ENCODE assay signal across 8 cellular contexts in genomic region chr6:36594029-36594815, GRCh38. TPM values are rescaled to one million over a fixed set of nuclear protein-coding genes. Genes with fewer than 3 reads are reported as not detected.
A peak's percentile ranks its signal among the peaks of the same experiment; 100 is the strongest.
DNase-seq lines count a peak whose midpoint lies in the region; ATAC-seq and TF ChIP-seq lines count a peak whose summit lies in the region.

SRSF3 (plus strand) TSS chr6:36594362; CDS start chr6:36596763, 2,401 bp downstream.

- no peaks in the 10 kb centered on the region for H3K27me3 ChIP-seq in DND-41 (ENCODE audit: insufficient read depth, low read length, poor library complexity)
- H3K27me3 ChIP-seq in KMS-11 (ENCODE audit: insufficient read depth, low read depth), result no peaks in the 10 kb centered on the region
- H3K27me3 ChIP-seq in Panc1 (ENCODE audit: control insufficient read depth, insufficient read depth, low read length), result no peaks in the 10 kb centered on the region
- no peaks in the 10 kb centered on the region for H3K27me3 ChIP-seq in esophagus (ENCODE audit: control insufficient read depth in 1 of 2, insufficient read depth in 2 of 2, low read length in 2 of 2)
- H3K27me3 ChIP-seq in muscle layer of colon (ENCODE audit: control insufficient read depth in 1 of 2, insufficient read depth in 2 of 2, low read length in 2 of 2), result no peaks in the 10 kb centered on the region

- H3K27ac ChIP-seq in DND-41 (ENCODE audit: low read length), result peak within 1 kb of the TSS; percentile 97
- peak within 1 kb of the TSS; percentile 98 for H3K27ac ChIP-seq in KMS-11
- H3K27ac ChIP-seq in Panc1 (ENCODE audit: low read length), result peak within 1 kb of the TSS; percentile 99
- H3K27ac ChIP-seq in esophagus (ENCODE audit: low read depth in 2 of 2, low read length in 1 of 2), result peak within 1 kb of the TSS; percentile 98 to 100
- H3K27ac ChIP-seq in muscle layer of colon (ENCODE audit: low read depth, low read length), result peak within 1 kb of the TSS; percentile 98

- WGBS in esophagus, 2 donors, result 0% methylated on average over 58 of the region's 58 CpGs

- peaks cover 44% of the 10 kb centered on the region for H4K20me1 ChIP-seq in DND-41 (ENCODE audit: insufficient read depth, low read length)
- H4K20me1 ChIP-seq in KMS-11 (ENCODE audit: insufficient read depth), result peaks cover 37% of the 10 kb centered on the region

- peak; percentile 37 for TF ChIP-seq CTCF in DND-41 (IDR thresholded peaks at IDR 0.05; ENCODE audit: borderline replicate concordance, extremely low read depth, low read length, poor library complexity, severe bottlenecking)
- TF ChIP-seq CTCF in KMS-11 (conservative IDR thresholded peaks at IDR 0.05; ENCODE audit: low read depth, low read length), result peak; percentile 46
- no peak for TF ChIP-seq CTCF in Panc1 (IDR thresholded peaks at IDR 0.05)

- H3K4me3 Mint-ChIP-seq in activated T-cell treated with anti-CD3 and anti-CD28 coated beads, Interleukin-2, amount 50 U/mL, for 4 hours, result peak within 1 kb of the TSS; percentile 95

- peaks cover 30% of the 10 kb centered on the region for H3K4me1 Mint-ChIP-seq in activated T-cell treated with anti-CD3 and anti-CD28 coated beads, Interleukin-2, amount 50 U/mL, for 4 hours (ENCODE audit: low read depth)

- H3K9ac ChIP-seq in DND-41 (ENCODE audit: low read depth, low read length), result peak within 1 kb of the TSS; percentile 78
- H3K9ac ChIP-seq in KMS-11, result peak within 1 kb of the TSS; percentile 100
- peak within 1 kb of the TSS; percentile 100 for H3K9ac ChIP-seq in muscle layer of colon (ENCODE audit: low read length)

- no peaks in the 10 kb centered on the region for H3K9me3 Mint-ChIP-seq in activated T-cell treated with anti-CD3 and anti-CD28 coated beads, Interleukin-2, amount 50 U/mL, for 4 hours

- peaks cover 43% of the 10 kb centered on the region for H3K36me3 Mint-ChIP-seq in activated T-cell treated with anti-CD3 and anti-CD28 coated beads, Interleukin-2, amount 50 U/mL, for 4 hours (ENCODE audit: insufficient read depth)

- peaks cover 47% of the 10 kb centered on the region for H3K36me3 ChIP-seq in DND-41 (ENCODE audit: insufficient read depth, low read length)
- peaks cover 34% of the 10 kb centered on the region; the same call in 1 of the 2 replicates for H3K36me3 ChIP-seq in KMS-11 (ENCODE audit: insufficient read depth)
- peaks cover 37% of the 10 kb centered on the region for H3K36me3 ChIP-seq in Panc1 (ENCODE audit: control insufficient read depth, insufficient read depth, low read length)
- H3K36me3 ChIP-seq in esophagus (ENCODE audit: control insufficient read depth in 2 of 2, insufficient read depth in 2 of 2, low read length in 1 of 2), result peaks cover 4 to 8% of the 10 kb centered on the region in 2 donors
- peaks cover 23% of the 10 kb centered on the region for H3K36me3 ChIP-seq in muscle layer of colon (ENCODE audit: insufficient read depth, low read length)

- BruUV-seq in Panc1 (replicated peaks; lab: Mats Ljungman, UMichigan), result TSS peak; percentile 84

- in situ Hi-C loops in Panc1 (cut with HindIII; ENCODE audit: low pct_unique_long_range_greater_than_20kb, low sequenced_read_pairs), result no loop called here

- H3K9me3 ChIP-seq in DND-41 (ENCODE audit: insufficient read depth, low read length, severe bottlenecking) (no peaks in the 10 kb centered on the region), Panc1 (ENCODE audit: control insufficient read depth, insufficient read depth, low read depth, low read length) (no peaks in the 10 kb centered on the region), esophagus (ENCODE audit: control insufficient read depth in 2 of 2, insufficient read depth in 1 of 2, low read depth in 1 of 2, low read length in 1 of 2) (no peaks in the 10 kb centered on the region), muscle layer of colon (ENCODE audit: low read length) (no peaks in the 10 kb centered on the region)

- H3K4me1 ChIP-seq in DND-41 (ENCODE audit: insufficient read depth, low read length), result peaks cover 53% of the 10 kb centered on the region
- H3K4me1 ChIP-seq in KMS-11 (ENCODE audit: low read depth, poor library complexity, severe bottlenecking), result peaks cover 54% of the 10 kb centered on the region
- H3K4me1 ChIP-seq in Panc1 (ENCODE audit: control insufficient read depth, insufficient read depth, low read length), result peaks cover 18% of the 10 kb centered on the region
- peaks cover 2% of the 10 kb centered on the region in 2 donors for H3K4me1 ChIP-seq in esophagus (ENCODE audit: control insufficient read depth in 2 of 2, insufficient read depth in 2 of 2, low read length in 1 of 2)
- peaks cover 25% of the 10 kb centered on the region for H3K4me1 ChIP-seq in muscle layer of colon (ENCODE audit: insufficient read depth, low read length)

- POLR2A ChIA-PET in Panc1 (lab: Charles Lee), result interaction anchor here (0.6 to 1.1 kb wide), 6 partner anchors 34 to 1019 kb away, joined by 3 to 8 read pairs (median 5); no protein-coding TSS in a partner anchor

- H2AFZ ChIP-seq in DND-41 (ENCODE audit: low read depth, low read length) (peak within 1 kb of the TSS; percentile 76), KMS-11 (ENCODE audit: low read depth) (peak within 1 kb of the TSS; percentile 99)

- H3K79me2 ChIP-seq in DND-41 (ENCODE audit: insufficient read depth, low read length), result peaks cover 70% of the 10 kb centered on the region
- peaks cover 51% of the 10 kb centered on the region for H3K79me2 ChIP-seq in KMS-11 (ENCODE audit: insufficient read depth, low read depth)

- DNase-seq in DND-41 (peak; percentile 97), Panc1 (ENCODE audit: low read depth, low spot score) (peak; percentile 85)
- DNase-seq in activated T-cell treated with anti-CD3 and anti-CD28 coated beads, Interleukin-2, amount 50 U/mL, for 4 hours, result peak; percentile 92
- DNase-seq in stimulated activated CD8-positive, alpha-beta memory T cell treated with anti-CD3 and anti-CD28 coated beads, Interleukin-7, amount 100 ng/mL, for 24 hours (ENCODE audit: low read depth), result peak; percentile 83

- H3K27me3 Mint-ChIP-seq in activated T-cell treated with anti-CD3 and anti-CD28 coated beads, Interleukin-2, amount 50 U/mL, for 4 hours (ENCODE audit: low read depth), result no peaks in the 10 kb centered on the region

- intact Hi-C loops in Panc1 (cut with micrococcal nuclease; ENCODE audit: unreplicated experiment), result loop anchor here (2.0 kb wide), 1 partner anchor 47 kb away; the partner anchor contains the start of gene STK38

- peak within 1 kb of the TSS; percentile 75 for H3K4me2 ChIP-seq in DND-41 (ENCODE audit: insufficient read depth, low read length)
- peak within 1 kb of the TSS; percentile 75 for H3K4me2 ChIP-seq in KMS-11

- CTCF ChIA-PET in Panc1 (lab: Charles Lee), result interaction anchor here (0.6 kb wide), 1 partner anchor 151 kb away, joined by 4 read pairs; no protein-coding TSS in a partner anchor

- ATAC-seq in DND-41 (ENCODE audit: insufficient read depth, low read depth), result peak; percentile 86
- peak; percentile 89 for ATAC-seq in GM21737 (IDR thresholded peaks at IDR 0.05; ENCODE audit: unreplicated experiment)
- peak; percentile 97 for ATAC-seq in Panc1
- ATAC-seq in activated T-cell treated with anti-CD3 and anti-CD28 coated beads, Interleukin-2, amount 50 U/mL, for 4 hours, result peak; percentile 94 to 95

- H3K4me3 ChIP-seq in DND-41 (ENCODE audit: low read depth in 1 of 2, low read length in 2 of 2), result peak within 1 kb of the TSS; percentile 66 to 70
- no peak within 1 kb of the TSS for H3K4me3 ChIP-seq in KMS-11 (IDR thresholded peaks at IDR 0.05; ENCODE audit: insufficient read depth, low read depth, low read length)
- peak within 1 kb of the TSS; percentile 98 to 99 for H3K4me3 ChIP-seq in Panc1 (ENCODE audit: low read depth in 2 of 2, low read length in 2 of 2)
- H3K4me3 ChIP-seq in esophagus (ENCODE audit: low read depth in 1 of 2, low read length in 2 of 2), result peak within 1 kb of the TSS; percentile 68 to 98
- H3K4me3 ChIP-seq in muscle layer of colon (ENCODE audit: low read depth in 1 of 2, low read length in 2 of 2), result peak within 1 kb of the TSS; percentile 66 to 93

RNA-seq across cellular contexts. Expression of gene SRSF3, which starts in this region (rescaled TPM):
- total RNA-seq in Panc1 (2021; ENCODE audit: unreplicated experiment), result 356 TPM
- polyA plus RNA-seq in Panc1 (2012; ENCODE audit: insufficient read length), result 270 TPM
- 100 to 1,000 TPM; 751 to 800 (median 779) TPM for total RNA-seq in activated T-cell treated with anti-CD3 and anti-CD28 coated beads, Interleukin-2, amount 50 U/mL, for 4 hours
- polyA plus RNA-seq in esophagus, result 100 to 1,000 TPM; 103 to 247 TPM
